Comparison of ENCODE assay signal across 12 cellular contexts in genomic region chr13:41133951-41134350, GRCh38. TPM values are rescaled to one million over a fixed set of nuclear protein-coding genes. Genes with fewer than 3 reads are reported as not detected.
DNase-seq lines count a peak whose midpoint lies in the region; ATAC-seq and TF ChIP-seq lines count a peak whose summit lies in the region.
"Had no signal": no experiment of that assay in that cellular context is flagged by ENCODE, and none has a peak within 500 bp of the region (broad histone marks: within the 10 kb centered on the region; RNA-seq: fewer than 3 reads in every experiment).

No MANE protein-coding gene starts in this region.

- POLR2A ChIA-PET in CD8-positive, alpha-beta memory T cell (lab: Charles Lee) = no interaction called here
- POLR2A ChIA-PET in IMR-90 (lab: Charles Lee; ENCODE audit: unreplicated experiment) = no interaction called here

- no TSS peak for BruUV-seq in IMR-90 (replicated peaks; lab: Mats Ljungman, UMichigan)

- peak overlapping the region; percentile 96 to 100 (median 97) for H3K4me3 Mint-ChIP-seq in CD8-positive, alpha-beta memory T cell
- peak overlapping the region; percentile 86 for H3K4me3 Mint-ChIP-seq in activated naive CD8-positive, alpha-beta T cell treated with anti-CD3 and anti-CD28 coated beads, Interleukin-2, amount 50 U/mL, for 24 hours
- peak overlapping the region; percentile 95 to 100 (median 99) for H3K4me3 Mint-ChIP-seq in nephron

- no peak overlapping the region for H3K4me3 ChIP-seq in CD8-positive, alpha-beta memory T cell (ENCODE audit: low read length)
- H3K4me3 ChIP-seq in IMR-90 (ENCODE audit: insufficient read depth, low read depth, low read length) = no peak overlapping the region

- ATAC-seq in IMR-90 (ENCODE audit: low read depth) (no peak), GM18858 (IDR thresholded peaks at IDR 0.05; ENCODE audit: unreplicated experiment) (no peak)
- no peak for ATAC-seq in activated naive CD8-positive, alpha-beta T cell treated with anti-CD3 and anti-CD28 coated beads, Interleukin-2, amount 50 U/mL, for 24 hours

- WGBS in IMR-90 (ENCODE audit: extremely low coverage in 2 of 2, insufficient read length in 1 of 2), 2 experiments = 100% methylated on average over 1 of the region's 6 CpGs; no CpG with 5 or more reads in 1 of the 2 experiments

- H3K9me1 ChIP-seq in IMR-90 (ENCODE audit: insufficient read depth, low read length) = peaks cover 16% of the 10 kb centered on the region

- CTCF ChIA-PET in CD8-positive, alpha-beta memory T cell (lab: Charles Lee) = no interaction called here
- CTCF ChIA-PET in IMR-90 (lab: Yijun Ruan, JAX) = interaction anchor here (0.7 kb wide), 1 partner anchor 215 kb away, joined by 3 read pairs; no protein-coding TSS in a partner anchor

- peaks cover 30% of the 10 kb centered on the region for H3K4me1 ChIP-seq in CD8-positive, alpha-beta memory T cell (ENCODE audit: insufficient read depth, low read length)
- H3K4me1 ChIP-seq in IMR-90 (ENCODE audit: control insufficient read depth, insufficient read depth, low read length) = peaks cover 20% of the 10 kb centered on the region
- H3K4me1 ChIP-seq: parathyroid adenoma had no signal

- H4K8ac ChIP-seq in IMR-90 (ENCODE audit: low read depth in 2 of 2, low read length in 2 of 2) = peak overlapping the region; percentile 48 to 75; a peak in 3 of 4 replicates

- H3K9ac ChIP-seq in IMR-90 (ENCODE audit: low read depth, low read length) = no peak overlapping the region
- H3K9ac ChIP-seq: parathyroid adenoma had no signal

- H4K20me1 ChIP-seq in IMR-90 (ENCODE audit: insufficient read depth, low read length) = no peaks in the 10 kb centered on the region

- H3K56ac ChIP-seq in IMR-90 (ENCODE audit: extremely low read depth, insufficient read depth, low read length) = no peak overlapping the region

- H3K36me3 ChIP-seq in CD8-positive, alpha-beta memory T cell (ENCODE audit: insufficient read depth, low read length) = no peaks in the 10 kb centered on the region
- 0 out of 2 replicates have a peak, but pooled peaks cover 7% of the 10 kb centered on the region for H3K36me3 ChIP-seq in IMR-90 (ENCODE audit: control insufficient read depth, insufficient read depth, low read length)

- peak overlapping the region; percentile 70; the same call in 1 of the 3 replicates for H2BK15ac ChIP-seq in IMR-90 (ENCODE audit: low read depth, low read length)

- H3K9me3 Mint-ChIP-seq in CD8-positive, alpha-beta memory T cell = no peaks in the 10 kb centered on the region
- H3K9me3 Mint-ChIP-seq in activated naive CD8-positive, alpha-beta T cell treated with anti-CD3 and anti-CD28 coated beads, Interleukin-2, amount 50 U/mL, for 24 hours = no peaks in the 10 kb centered on the region
- H3K9me3 Mint-ChIP-seq in nephron = peaks cover 2% of the 10 kb centered on the region

- peak overlapping the region; percentile 89 for H2AK5ac ChIP-seq in IMR-90 (ENCODE audit: low read depth, low read length)

- H2AK9ac ChIP-seq in IMR-90 (replicated peaks; ENCODE audit: low read depth, low read length, poor library complexity) = no peak overlapping the region

- H3K36me3 Mint-ChIP-seq in CD8-positive, alpha-beta memory T cell = peaks cover 4 to 9% (median 8%) of the 10 kb centered on the region in 3 donors
- peaks cover 13% of the 10 kb centered on the region for H3K36me3 Mint-ChIP-seq in activated naive CD8-positive, alpha-beta T cell treated with anti-CD3 and anti-CD28 coated beads, Interleukin-2, amount 50 U/mL, for 24 hours (ENCODE audit: low read depth)
- H3K36me3 Mint-ChIP-seq in nephron (ENCODE audit: low read depth) = peaks cover 17% of the 10 kb centered on the region

- no peak overlapping the region for H3K4me2 ChIP-seq in IMR-90 (ENCODE audit: low read depth, low read length)

- no peaks in the 10 kb centered on the region for H3K27me3 Mint-ChIP-seq in CD8-positive, alpha-beta memory T cell
- H3K27me3 Mint-ChIP-seq in activated naive CD8-positive, alpha-beta T cell treated with anti-CD3 and anti-CD28 coated beads, Interleukin-2, amount 50 U/mL, for 24 hours = no peaks in the 10 kb centered on the region
- H3K27me3 Mint-ChIP-seq in nephron (ENCODE audit: low read depth) = no peaks in the 10 kb centered on the region

- H3K27ac Mint-ChIP-seq in CD8-positive, alpha-beta memory T cell = peak overlapping the region in 4 of 8 donors; percentile 5 to 78 (median 38)
- H3K27ac Mint-ChIP-seq in activated naive CD8-positive, alpha-beta T cell treated with anti-CD3 and anti-CD28 coated beads, Interleukin-2, amount 50 U/mL, for 24 hours = peak overlapping the region; percentile 88
- peak overlapping the region; percentile 2 to 70 (median 12) for H3K27ac Mint-ChIP-seq in nephron

- H4K5ac ChIP-seq in IMR-90 (ENCODE audit: low read depth, low read length) = peak overlapping the region; percentile 52; the same call in 1 of the 2 replicates

- H3K4ac ChIP-seq in IMR-90 (ENCODE audit: low read depth, low read length) = peak overlapping the region; percentile 58

- TF ChIP-seq CTCF in IMR-90 (conservative IDR thresholded peaks at IDR 0.05; ENCODE audit: low read depth, low read length) (no peak), nephron (IDR thresholded peaks at IDR 0.05; ENCODE audit: unreplicated experiment in 3 of 3) (no peak)

- in situ Hi-C loops in IMR-90 (cut with MboI; ENCODE audit: low sequenced_read_pairs) = no loop called here

- H3K23ac ChIP-seq in IMR-90 (ENCODE audit: low read depth, low read length) = 0 out of 2 replicates have a peak overlapping the region, but pooled peaks have one; percentile 17

- dilution Hi-C loops in IMR-90 (cut with HindIII; ENCODE audit: low sequenced_read_pairs, unreplicated experiment) = no loop called here

- H3K27me3 ChIP-seq in CD8-positive, alpha-beta memory T cell (ENCODE audit: insufficient read depth, low read length, poor library complexity, severe bottlenecking) = no peaks in the 10 kb centered on the region
- no peaks in the 10 kb centered on the region for H3K27me3 ChIP-seq in IMR-90 (ENCODE audit: control insufficient read depth, insufficient read depth, low read length)

- peak overlapping the region; percentile 42 for H2BK120ac ChIP-seq in IMR-90 (ENCODE audit: low read depth, low read length)

- intact Hi-C loops in IMR-90 (cut with micrococcal nuclease) = loop anchor here (2.0 to 5.0 kb wide), 2 partner anchors 88 to 177 kb away; partner anchors contain the start of gene NAA16

- no peak for DNase-seq in CD8-positive, alpha-beta memory T cell
- DNase-seq in IMR-90 = no peak
- no peak for DNase-seq in activated naive CD8-positive, alpha-beta T cell treated with anti-CD3 and anti-CD28 coated beads, Interleukin-2, amount 50 U/mL, for 24 hours
- no peak for DNase-seq in NCI-H69 (lab: John Stamatoyannopoulos, UW)
- DNase-seq in mesenteric fat pad (ENCODE audit: low spot score) = no peak
- no peak for DNase-seq in Kasumi-1 (lab: John Stamatoyannopoulos, UW)
- DNase-seq: DMS79; NCI-H2227 treated with DMSO at 0.1 percent for 48 hours; stimulated activated CD4-positive, alpha-beta T cell treated with anti-CD3 and anti-CD28 coated beads, Interleukin-4, amount 100 ng/mL, for 1 hour had no signal

- no peak overlapping the region for H3K27ac ChIP-seq in CD8-positive, alpha-beta memory T cell (ENCODE audit: low read depth, low read length)
- no peak overlapping the region for H3K27ac ChIP-seq in IMR-90 (ENCODE audit: insufficient read depth, low read length)
- H3K27ac ChIP-seq: parathyroid adenoma had no signal

- TF ChIP-seq POLR2A in IMR-90 (IDR thresholded peaks at IDR 0.05; ENCODE audit: low read depth, low read length) = no peak

- no peak for TF ChIP-seq RAD21 in IMR-90 (IDR thresholded peaks at IDR 0.05; ENCODE audit: low read length)

- peak overlapping the region; percentile 19; the same call in 1 of the 2 replicates for H4K91ac ChIP-seq in IMR-90 (ENCODE audit: insufficient read depth, low read depth, low read length)

- no peak overlapping the region for H3K18ac ChIP-seq in IMR-90 (ENCODE audit: low read depth, low read length)

- peak overlapping the region; percentile 3 for H2BK20ac ChIP-seq in IMR-90 (ENCODE audit: low read depth, low read length)

- H2BK5ac ChIP-seq in IMR-90 (ENCODE audit: low read depth, low read length, poor library complexity, severe bottlenecking) = peak overlapping the region; percentile 91

- H3K9me3 ChIP-seq in CD8-positive, alpha-beta memory T cell (ENCODE audit: low read length) = no peaks in the 10 kb centered on the region
- H3K9me3 ChIP-seq in IMR-90 (ENCODE audit: control insufficient read depth, insufficient read depth, low read length) = no peaks in the 10 kb centered on the region

- H3K4me1 Mint-ChIP-seq in CD8-positive, alpha-beta memory T cell = peaks cover 41 to 50% (median 47%) of the 10 kb centered on the region in 3 donors
- peaks cover 57% of the 10 kb centered on the region for H3K4me1 Mint-ChIP-seq in activated naive CD8-positive, alpha-beta T cell treated with anti-CD3 and anti-CD28 coated beads, Interleukin-2, amount 50 U/mL, for 24 hours
- peaks cover 34% of the 10 kb centered on the region for H3K4me1 Mint-ChIP-seq in nephron

- H2AFZ ChIP-seq in IMR-90 (replicated peaks; ENCODE audit: low read length, poor library complexity) = no peak overlapping the region

- H3K14ac ChIP-seq in IMR-90 (replicated peaks; ENCODE audit: low read depth, low read length) = no peak overlapping the region

- H3K79me1 ChIP-seq in IMR-90 (ENCODE audit: low read depth in 1 of 2, low read length in 2 of 2) = peaks cover 20 to 35% of the 10 kb centered on the region in 2 experiments

TF ChIP-seq in IMR-90, 13 proteins besides CTCF, POLR2A, EP300 and RAD21:
- TF ChIP-seq MAZ (IDR thresholded peaks at IDR 0.05; ENCODE audit: borderline replicate concordance, low read depth, low read length) = no peak
- no peak for TF ChIP-seq MXI1 (IDR thresholded peaks at IDR 0.05; ENCODE audit: borderline replicate concordance, low read depth, low read length)

RNA-seq across cellular contexts. Expression of gene KBTBD6, which starts 1.3 kb away (rescaled TPM):
- total RNA-seq in CD8-positive, alpha-beta memory T cell = 1 to 10 TPM; 5.9 to 6.5 TPM
- polyA plus RNA-seq in CD8-positive, alpha-beta memory T cell = 4.4 TPM
- total RNA-seq in IMR-90 (2012; rRNA removed) (14.7 and 18.3 TPM in 2 replicates), mesenteric fat pad (6.6 TPM)
- polyA plus RNA-seq in IMR-90 (2012; rRNA removed) = 3.0 and 3.6 TPM in 2 replicates
- 2.0 and 2.3 TPM in 2 replicates for polyA plus RNA-seq in IMR-90 (2012; cell fraction: cytosol; rRNA removed)
- 0.98 and 1.2 TPM in 2 replicates for polyA plus RNA-seq in IMR-90 (2012; cell fraction: nucleus; rRNA removed; ENCODE audit: low replicate concordance)
